Comparison of ENCODE assay signal across 1 cellular context in genomic region chr2:11367170-11367569, GRCh38.
TF ChIP-seq lines count a peak whose summit lies in the region.

No MANE protein-coding gene starts in this region.

TF ChIP-seq in IMR-90, 13 proteins besides CTCF, POLR2A, EP300 and RAD21 (continued from another document):
- TF ChIP-seq ELK1 (IDR thresholded peaks at IDR 0.05; ENCODE audit: borderline replicate concordance, low read depth, low read length), result no peak
TF ChIP-seq in IMR-90: peak in this region for 0.
